19 cellular contexts compared by ENCODE assay signal in the genomic region with DNA sequence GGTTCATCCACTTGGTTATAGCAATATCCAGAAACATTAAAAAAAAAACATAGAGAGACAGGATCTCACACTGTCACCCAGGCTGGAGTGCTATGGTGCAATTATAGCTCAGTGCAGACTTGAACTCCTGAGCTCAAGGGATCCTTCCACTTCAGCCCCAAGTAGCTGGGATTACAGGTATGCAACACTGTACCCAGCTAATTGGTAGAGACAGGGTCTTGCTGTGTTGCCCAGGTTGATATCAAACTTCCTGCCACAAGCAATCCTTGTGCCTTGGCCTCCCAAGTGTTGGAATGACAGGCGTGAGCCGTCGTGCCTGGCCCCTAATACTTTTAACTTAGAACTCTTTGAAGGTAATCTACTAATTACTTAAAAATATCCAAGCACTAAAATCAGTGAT. TPM values are rescaled to one million over a fixed set of nuclear protein-coding genes. Genes with fewer than 3 reads are reported as not detected.
DNase-seq lines count a peak whose midpoint lies in the region; FAIRE-seq and TF ChIP-seq lines count a peak whose summit lies in the region.
"Had no signal": no experiment of that assay in that cellular context is flagged by ENCODE, and none has a peak within 500 bp of the region (broad histone marks: within the 10 kb centered on the region; RNA-seq: fewer than 3 reads in every experiment).

No MANE protein-coding gene starts in this region.

- WGBS in liver: 90% methylated on average over 3 of the region's 3 CpGs
- no CpG with 5 or more reads among the region's 3 CpGs for WGBS in neuronal stem cell (ENCODE audit: extremely low coverage in 2 of 2, insufficient read length in 2 of 2, insufficient replicate concordance in 1 of 2), 2 donors
- WGBS in prostate gland: 76% methylated on average over 3 of the region's 3 CpGs

- H2AK5ac ChIP-seq in neuronal stem cell (ENCODE audit: low read depth, low read length): no peak overlapping the region

- H3K9me3 Mint-ChIP-seq in Calu3 (ENCODE audit: low read depth, unreplicated experiment): no peaks in the 10 kb centered on the region

- no peaks in the 10 kb centered on the region for H3K27me3 Mint-ChIP-seq in Calu3 (ENCODE audit: unreplicated experiment)

- no peak for DNase-seq in Calu3
- no peak for DNase-seq in kidney
- DNase-seq in neuronal stem cell (ENCODE audit: low spot score): no peak
- no peak for DNase-seq in DMS114 treated with DMSO at 0.1 percent for 48 hours (lab: John Stamatoyannopoulos, UW; ENCODE audit: unreplicated experiment)
- no peak for DNase-seq in prostate gland (ENCODE audit: low spot score)
- no peak for DNase-seq in islet precursor cell
- DNase-seq: 8988T; C1 segment of cervical spinal cord; CD4-positive, alpha-beta memory T cell; COR-L47; EL; GDM1; GOT3 had no signal

- peak overlapping the region; percentile 17 for H3K18ac ChIP-seq in neuronal stem cell (ENCODE audit: low read length)

- H3K27ac Mint-ChIP-seq in Calu3 (ENCODE audit: unreplicated experiment): peak overlapping the region; percentile 0
- H3K27ac Mint-ChIP-seq: CD4-positive, alpha-beta memory T cell had no signal

- no peak overlapping the region for H2AFZ ChIP-seq in neuronal stem cell (ENCODE audit: low read length)

- no TSS peak for BruUV-seq in Calu3 (replicated peaks; lab: Mats Ljungman, UMichigan)

- no peaks in the 10 kb centered on the region for H3K27me3 ChIP-seq in liver (ENCODE audit: control insufficient read depth in 4 of 4, insufficient read depth in 4 of 4, low read length in 3 of 4)
- H3K27me3 ChIP-seq in neuronal stem cell (ENCODE audit: control insufficient read depth in 3 of 3, insufficient read depth in 3 of 3, low read depth in 1 of 3, low read length in 3 of 3): peaks cover 0 to 4% (median 0%) of the 10 kb centered on the region in 3 experiments
- no peaks in the 10 kb centered on the region for H3K27me3 ChIP-seq in prostate gland (replicated peaks; ENCODE audit: insufficient read depth)

- no peak overlapping the region for H2BK5ac ChIP-seq in neuronal stem cell (ENCODE audit: low read length)

- peak overlapping the region; percentile 81 to 88 for H3K27ac ChIP-seq in kidney (ENCODE audit: low read depth in 2 of 2, low read length in 2 of 2)
- peak overlapping the region; percentile 68 to 93 for H3K27ac ChIP-seq in liver (ENCODE audit: low read depth in 1 of 2, low read length in 2 of 2)
- no peak overlapping the region for H3K27ac ChIP-seq in neuronal stem cell (replicated peaks; ENCODE audit: low read length)
- no peak overlapping the region for H3K27ac ChIP-seq in prostate gland

- H3K4me3 ChIP-seq in kidney (ENCODE audit: low read length in 2 of 2): no peak overlapping the region
- no peak overlapping the region for H3K4me3 ChIP-seq in liver (ENCODE audit: low read depth in 1 of 3, low read length in 3 of 3)
- no peak overlapping the region for H3K4me3 ChIP-seq in neuronal stem cell (ENCODE audit: low read length in 2 of 2)
- H3K4me3 ChIP-seq in prostate gland: no peak overlapping the region
- H3K4me3 ChIP-seq: GM12878, HAP-1 had no signal

- H3K4me3 Mint-ChIP-seq in Calu3 (ENCODE audit: low read depth, unreplicated experiment): no peak overlapping the region
- H3K4me3 Mint-ChIP-seq: CD4-positive, alpha-beta memory T cell had no signal

- no peak overlapping the region for H3K14ac ChIP-seq in neuronal stem cell (ENCODE audit: low read length)

- no peak for TF ChIP-seq RAD21 in liver (IDR thresholded peaks at IDR 0.05)

- H3K9ac ChIP-seq in kidney (ENCODE audit: low read length in 2 of 2) (no peak overlapping the region), liver (ENCODE audit: low read depth in 1 of 2, low read length in 2 of 2) (no peak overlapping the region), neuronal stem cell (ENCODE audit: low read depth, low read length, poor library complexity) (no peak overlapping the region)

- H2BK120ac ChIP-seq in neuronal stem cell (ENCODE audit: low read depth, low read length): no peak overlapping the region

- H3K36me3 Mint-ChIP-seq in Calu3 (ENCODE audit: insufficient read depth, unreplicated experiment): no peaks in the 10 kb centered on the region
- H3K36me3 Mint-ChIP-seq: CD4-positive, alpha-beta memory T cell had no signal

- peaks cover 17% of the 10 kb centered on the region for H3K4me1 Mint-ChIP-seq in Calu3 (ENCODE audit: low read depth, unreplicated experiment)
- H3K4me1 Mint-ChIP-seq: CD4-positive, alpha-beta memory T cell had no signal

- FAIRE-seq in kidney (lab: Jason Lieb, UNC): no peak
- FAIRE-seq: H54 had no signal

- TF ChIP-seq CTCF in Calu3 (IDR thresholded peaks at IDR 0.05; ENCODE audit: unreplicated experiment) (no peak), kidney (IDR thresholded peaks at IDR 0.05; ENCODE audit: borderline replicate concordance, extremely low read depth, insufficient read depth) (no peak), liver (IDR thresholded peaks at IDR 0.05; ENCODE audit: low read depth, low read length, missing input control) (no peak), prostate gland (IDR thresholded peaks at IDR 0.05) (no peak)

- intact Hi-C loops in Calu3 (cut with micrococcal nuclease; ENCODE audit: unreplicated experiment) (loop anchor here (5.0 kb wide), 1 partner anchor 110 kb away; no protein-coding TSS in a partner anchor), kidney (cut with DNase I) (no loop called here), prostate gland (cut with DNase I) (no loop called here)

- no peak overlapping the region for H2BK15ac ChIP-seq in neuronal stem cell (ENCODE audit: low read length)

- H3K36me3 ChIP-seq in kidney (ENCODE audit: control insufficient read depth in 1 of 2, insufficient read depth in 2 of 2, low read length in 2 of 2) (no peaks in the 10 kb centered on the region), liver (ENCODE audit: control insufficient read depth in 4 of 4, insufficient read depth in 3 of 4, low read depth in 1 of 4, low read length in 3 of 4) (no peaks in the 10 kb centered on the region), neuronal stem cell (replicated peaks in 1 of 2; ENCODE audit: control insufficient read depth in 2 of 2, insufficient read depth in 2 of 2, low read length in 2 of 2) (no peaks in the 10 kb centered on the region), prostate gland (no peaks in the 10 kb centered on the region)
- H3K36me3 ChIP-seq: HAP-1 had no signal

- no peak overlapping the region for H2BK12ac ChIP-seq in neuronal stem cell (ENCODE audit: low read length)

- no peaks in the 10 kb centered on the region for H3K79me1 ChIP-seq in neuronal stem cell (ENCODE audit: low read depth, low read length)

- no peak overlapping the region for H4K91ac ChIP-seq in neuronal stem cell (ENCODE audit: low read depth, low read length, poor library complexity)

- no peak overlapping the region for H3K23ac ChIP-seq in neuronal stem cell (ENCODE audit: low read depth, low read length, poor library complexity)

- H3K4ac ChIP-seq in neuronal stem cell (ENCODE audit: low read length): no peak overlapping the region

- TF ChIP-seq POLR2A in prostate gland (IDR thresholded peaks at IDR 0.05): no peak

- no peak overlapping the region for H3K4me2 ChIP-seq in neuronal stem cell (ENCODE audit: insufficient read depth, low read length, poor library complexity, severe bottlenecking)

- H3K9me3 ChIP-seq in kidney (ENCODE audit: control insufficient read depth in 1 of 2, low read length in 2 of 2): no peaks in the 10 kb centered on the region
- H3K9me3 ChIP-seq in liver (ENCODE audit: control insufficient read depth in 4 of 4, low read length in 3 of 4): no peaks in the 10 kb centered on the region
- H3K9me3 ChIP-seq in neuronal stem cell (replicated peaks in 1 of 2; ENCODE audit: control insufficient read depth in 2 of 2, insufficient read depth in 1 of 2, low read depth in 1 of 2, low read length in 2 of 2): no peaks in the 10 kb centered on the region
- H3K9me3 ChIP-seq in prostate gland: no peaks in the 10 kb centered on the region
- H3K9me3 ChIP-seq: HAP-1 had no signal

- H3K4me1 ChIP-seq in kidney (ENCODE audit: control insufficient read depth in 1 of 2, insufficient read depth in 1 of 2, low read depth in 1 of 2, low read length in 2 of 2) (peaks cover 4 to 5% of the 10 kb centered on the region in 2 donors), liver (ENCODE audit: control insufficient read depth in 4 of 4, insufficient read depth in 4 of 4, low read length in 3 of 4) (peaks cover 0 to 37% (median 22%) of the 10 kb centered on the region in 4 donors), neuronal stem cell (ENCODE audit: control insufficient read depth in 2 of 2, insufficient read depth in 1 of 2, low read depth in 1 of 2, low read length in 2 of 2) (no peaks in the 10 kb centered on the region), prostate gland (replicated peaks) (no peaks in the 10 kb centered on the region)

- H4K8ac ChIP-seq in neuronal stem cell (ENCODE audit: low read depth, low read length): no peak overlapping the region

- CTCF ChIA-PET in Calu3 (lab: Charles Lee): interaction anchor here (0.8 to 1.5 kb wide), 3 partner anchors 10 to 114 kb away, joined by 3 to 8 read pairs (median 3); no protein-coding TSS in a partner anchor

TF ChIP-seq in liver, 16 proteins besides CTCF, POLR2A, EP300 and RAD21 (continues in another document):
- no peak for TF ChIP-seq RXRA (IDR thresholded peaks at IDR 0.05)

RNA-seq across cellular contexts. Expression of gene SLC17A1, which starts 0.8 kb away (rescaled TPM):
- total RNA-seq in Calu3 (2022) (not detected in 2 replicates), kidney (26.3 TPM), liver (10 to 100 TPM; 11.1 to 25.8 TPM), prostate gland (under 1 TPM in 1 of 2 donors, not detected in 1; 0.51 TPM)
- polyA plus RNA-seq in kidney (ENCODE audit: insufficient read depth, low read depth, low replicate concordance) (109 TPM), liver (10 to 100 TPM in 1 of 2 donors, 1 to 10 TPM in 1; 3.9 to 11.7 TPM)
- not detected for polyA plus RNA-seq in neuronal stem cell (2013, experiment 1 of 2)
- polyA plus RNA-seq in neuronal stem cell (2013, experiment 2 of 2): not detected
- total RNA-seq: A673, GM12878 had no signal
- polyA plus RNA-seq: BJ; CD4-positive, alpha-beta memory T cell; GM12878 had no signal

RNA-seq across cellular contexts. Expression of gene SLC17A3, which starts 41.4 kb away (rescaled TPM):
- total RNA-seq in Calu3 (2022): not detected in 2 replicates
- total RNA-seq in kidney: 14.0 TPM
- 149 TPM for polyA plus RNA-seq in kidney (ENCODE audit: insufficient read depth, low read depth, low replicate concordance)
- 10 to 100 TPM in 1 of 2 donors, 1 to 10 TPM in 1; 1.6 to 13.6 TPM for total RNA-seq in liver
- 10 to 100 TPM in 1 of 2 donors, 1 to 10 TPM in 1; 8.3 to 23.2 TPM for polyA plus RNA-seq in liver
- polyA plus RNA-seq in neuronal stem cell (2013, experiment 1 of 2): 0.03 TPM
- polyA plus RNA-seq in neuronal stem cell (2013, experiment 2 of 2): not detected
- not detected for total RNA-seq in prostate gland
- total RNA-seq: A673, GM12878 had no signal
- polyA plus RNA-seq: BJ, GM12878 had no signal

Comparison
In these comparisons a context has a peak if more than half of its experiments do, and no peak if none do; other contexts are left out.
1. H3K27ac ChIP-seq: peak in kidney (2 of 2) and liver (2 of 2); none in neuronal stem cell (single experiment) and prostate gland (0 of 2).
2. RNA of gene SLC17A1, which starts 0.8 kb away (total RNA-seq): 26.3 TPM in kidney (single experiment) and 11.1 to 25.8 TPM in liver; 0.51 TPM in prostate gland and not detected in Calu3; every median in the first group is over 4 times any median in the second.